ENCODE assay signal across 9 cellular contexts in the genomic region with DNA sequence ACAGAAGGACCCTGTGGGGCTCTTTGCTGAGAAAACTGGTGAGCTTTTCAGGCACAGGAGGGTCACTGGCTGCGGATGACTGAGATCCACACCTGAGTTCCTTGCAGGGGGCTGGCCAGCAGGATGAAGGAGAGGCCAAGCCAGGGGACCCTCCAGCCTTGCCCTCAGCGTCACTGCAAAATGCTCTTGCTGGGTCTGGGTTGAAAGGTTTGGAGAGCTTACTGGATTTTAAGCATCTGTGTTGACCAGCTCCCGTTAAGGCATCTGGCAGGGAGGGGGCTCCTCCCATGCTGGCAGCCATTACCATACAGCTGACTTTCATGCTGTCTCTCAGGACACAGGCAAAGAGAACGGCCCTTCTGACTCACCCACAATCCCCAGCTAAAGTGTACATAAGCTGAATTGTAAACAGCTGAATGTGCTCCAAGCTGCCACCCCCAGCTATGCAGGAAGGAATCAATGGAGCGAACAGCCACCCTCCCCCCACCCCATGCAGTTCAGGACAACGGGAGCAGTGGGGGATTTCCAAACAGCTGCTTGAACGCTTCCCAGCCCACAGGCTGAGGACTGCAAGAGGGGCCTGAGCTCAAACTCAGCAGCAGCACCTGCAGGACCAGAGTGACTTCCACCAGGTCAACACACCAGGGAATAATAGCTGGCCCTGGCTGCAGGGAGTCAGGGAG. TPM values are rescaled to one million over a fixed set of nuclear protein-coding genes. Genes with fewer than 3 reads are reported as not detected.
DNase-seq lines count a peak whose midpoint lies in the region; ATAC-seq, FAIRE-seq and TF ChIP-seq lines count a peak whose summit lies in the region.
"Had no signal": no experiment of that assay in that cellular context is flagged by ENCODE, and none has a peak within 500 bp of the region (broad histone marks: within the 10 kb centered on the region; RNA-seq: fewer than 3 reads in every experiment).

No MANE protein-coding gene starts in this region.

- peaks cover 52 to 90% (median 80%) of the 10 kb centered on the region in 3 donors for H3K4me1 Mint-ChIP-seq in CD8-positive, alpha-beta memory T cell

- POLR2A ChIA-PET in HepG2 (lab: Yijun Ruan, JAX), result interaction anchor here (0.5 to 5.4 kb wide), 14 partner anchors 9 to 216 kb away, joined by 3 to 29 read pairs (median 3); a partner anchor contains a TSS
- POLR2A ChIA-PET in CD8-positive, alpha-beta memory T cell (lab: Charles Lee), result no interaction called here

- in situ Hi-C loops in HepG2 (cut with HindIII; ENCODE audit: extremely low pct_ligation_motif_present, low pct_unique_long_range_greater_than_20kb), result no loop called here

- no peaks in the 10 kb centered on the region for H3K9me3 Mint-ChIP-seq in CD8-positive, alpha-beta memory T cell
- H3K9me3 Mint-ChIP-seq: T-helper 1 cell treated with Interleukin-12 subunit alpha and Interleukin-12 subunit beta and Interleukin-4 antibody, amounts not matched to agents 30 μg/mL and 1 μg/mL, for 36 hours had no signal

- H3K36me3 Mint-ChIP-seq in CD8-positive, alpha-beta memory T cell, result peaks cover 0 to 43% (median 2%) of the 10 kb centered on the region in 3 donors

- peak; percentile 58 for TF ChIP-seq RAD21 in HepG2 (CRISPR knock-in tag; IDR thresholded peaks at IDR 0.05)

- intact Hi-C loops in HepG2 (cut with micrococcal nuclease; ENCODE audit: unreplicated experiment) (loop anchor here (1.0 kb wide), 2 partner anchors 8 kb away; no protein-coding TSS in a partner anchor), thyroid gland (cut with DNase I) (no loop called here)

- H3K4me2 ChIP-seq in HepG2 (ENCODE audit: low read depth, low read length), result peak overlapping the region; percentile 73

- H3K9ac ChIP-seq in HepG2 (ENCODE audit: insufficient read depth, low read depth, low read length), result peak overlapping the region; percentile 53

- H3K27ac ChIP-seq in coronary artery (peak overlapping the region; percentile 97 to 99), HepG2 (ENCODE audit: extremely low read length, insufficient read depth, low read length) (peak overlapping the region; percentile 61), thyroid gland (peak overlapping the region; percentile 94 to 95 (median 94))
- H3K27ac ChIP-seq in CD8-positive, alpha-beta memory T cell (ENCODE audit: low read depth, low read length), result no peak overlapping the region

- H3K27me3 ChIP-seq in HepG2 (ENCODE audit: control insufficient read depth in 1 of 2, insufficient read depth in 2 of 2, low read length in 2 of 2) (no peaks in the 10 kb centered on the region), thyroid gland (no peaks in the 10 kb centered on the region)
- H3K27me3 ChIP-seq in CD8-positive, alpha-beta memory T cell (ENCODE audit: insufficient read depth, low read length, poor library complexity, severe bottlenecking), result no peaks in the 10 kb centered on the region

- no peak overlapping the region for H2AFZ ChIP-seq in HepG2 (ENCODE audit: low read length)

- H3K4me3 ChIP-seq in coronary artery, result peak overlapping the region; percentile 64
- H3K4me3 ChIP-seq in HepG2 (replicated peaks in 1 of 3; ENCODE audit: insufficient read depth in 1 of 3, low read depth in 2 of 3, low read length in 3 of 3), result peak overlapping the region in 2 of 3 experiments; percentile 18 to 57; a peak in 3 of 6 replicates
- H3K4me3 ChIP-seq in thyroid gland (replicated peaks in 1 of 3), result no peak overlapping the region
- no peak overlapping the region for H3K4me3 ChIP-seq in CD8-positive, alpha-beta memory T cell (ENCODE audit: low read length)

- CTCF ChIA-PET in HepG2 (lab: Yijun Ruan, JAX; ENCODE audit: low intra/inter-chr PET ratio, low total read pairs), result no interaction called here
- CTCF ChIA-PET in CD8-positive, alpha-beta memory T cell (lab: Charles Lee), result interaction anchor here (1.0 kb wide), 1 partner anchor 47 kb away, joined by 6 read pairs; no protein-coding TSS in a partner anchor

- H4K20me1 ChIP-seq in HepG2 (ENCODE audit: insufficient read depth, low read length), result peaks cover 51% of the 10 kb centered on the region

- no peak for TF ChIP-seq POLR2A in GM12891 (IDR thresholded peaks at IDR 0.05; ENCODE audit: low read depth, low read length)
- peak; percentile 13 to 60; a peak in 2 of 4 replicates for TF ChIP-seq POLR2A in HepG2 (IDR thresholded peaks at IDR 0.05; ENCODE audit: insufficient read depth in 1 of 2, low read depth in 2 of 2, low read length in 2 of 2)
- TF ChIP-seq POLR2A in thyroid gland (IDR thresholded peaks at IDR 0.05), result peak in 1 of 2 donors; percentile 35

- H3K9me3 ChIP-seq in HepG2 (ENCODE audit: low read length), result no peaks in the 10 kb centered on the region
- H3K9me3 ChIP-seq in thyroid gland, result no peaks in the 10 kb centered on the region
- no peaks in the 10 kb centered on the region for H3K9me3 ChIP-seq in CD8-positive, alpha-beta memory T cell (ENCODE audit: low read length)

- WGBS in HepG2 (ENCODE audit: low lambda C conversion rate), result 0% methylated on average over 2 of the region's 7 CpGs
- whole genome bisulfite sequencing in thyroid gland, 2 donors, result 8 to 15% methylated on average over 5 to 7 of the region's 7 CpGs

- FAIRE-seq in GM12891 (lab: Jason Lieb, UNC) (no peak), HepG2 (lab: Jason Lieb, UNC) (peak; percentile 87)

- peaks cover 2 to 22% of the 10 kb centered on the region in 2 experiments; a peak in 3 of 5 replicates for H3K36me3 ChIP-seq in HepG2 (replicated peaks in 1 of 2; ENCODE audit: control insufficient read depth in 1 of 2, insufficient read depth in 2 of 2, low read length in 2 of 2)
- no peaks in the 10 kb centered on the region for H3K36me3 ChIP-seq in thyroid gland
- no peaks in the 10 kb centered on the region for H3K36me3 ChIP-seq in CD8-positive, alpha-beta memory T cell (ENCODE audit: insufficient read depth, low read length)

- peaks cover 92% of the 10 kb centered on the region for H3K79me2 ChIP-seq in HepG2 (ENCODE audit: insufficient read depth, low read length)

- DNase-seq in GM12891 (ENCODE audit: insufficient read length, low spot score) (no peak), NCI-H510A treated with DMSO at 0.1 percent for 48 hours (lab: John Stamatoyannopoulos, UW) (peak; percentile 99), coronary artery (ENCODE audit: low spot score) (peak; percentile 89), HepG2 (ENCODE audit: low spot score) (peak; percentile 97), thyroid gland (peak; percentile 88 to 91)
- DNase-seq in CD8-positive, alpha-beta memory T cell, result no peak
- DNase-seq in stimulated activated CD4-positive, alpha-beta T cell treated with anti-CD3 and anti-CD28 coated beads, Interleukin-12 subunit alpha, Interleukin-12 subunit beta, amount 100 ng/mL, for 4 hours, result no peak

- no peak for TF ChIP-seq CTCF in coronary artery (IDR thresholded peaks at IDR 0.05)
- peak; percentile 43 for TF ChIP-seq CTCF in HepG2 (CRISPR knock-in tag; IDR thresholded peaks at IDR 0.05)
- TF ChIP-seq CTCF in thyroid gland (IDR thresholded peaks at IDR 0.05), result peak in 1 of 6 experiments; percentile 20

- no peaks in the 10 kb centered on the region for H3K27me3 Mint-ChIP-seq in CD8-positive, alpha-beta memory T cell

- peak; percentile 28 to 86; a peak in 2 of 4 replicates for TF ChIP-seq EP300 in HepG2 (IDR thresholded peaks at IDR 0.05; ENCODE audit: low read depth in 2 of 2, low read length in 2 of 2)
- TF ChIP-seq EP300 in HepG2 (CRISPR knock-in tag; IDR thresholded peaks at IDR 0.05; ENCODE audit: borderline replicate concordance), result peak; percentile 82

- peak; percentile 90 for ATAC-seq in HepG2
- no peak for ATAC-seq in GM21786 (IDR thresholded peaks at IDR 0.05; ENCODE audit: unreplicated experiment)

- no peak overlapping the region for H3K4me3 Mint-ChIP-seq in CD8-positive, alpha-beta memory T cell
- H3K4me3 Mint-ChIP-seq: T-helper 1 cell treated with Interleukin-12 subunit alpha and Interleukin-12 subunit beta and Interleukin-4 antibody, amounts not matched to agents 30 μg/mL and 1 μg/mL, for 36 hours had no signal

- H3K4me1 ChIP-seq in HepG2 (ENCODE audit: insufficient read depth, low read length), result peaks cover 100% of the 10 kb centered on the region
- H3K4me1 ChIP-seq in thyroid gland, result peaks cover 97 to 100% of the 10 kb centered on the region in 2 donors
- H3K4me1 ChIP-seq in CD8-positive, alpha-beta memory T cell (ENCODE audit: insufficient read depth, low read length), result peaks cover 18% of the 10 kb centered on the region

- H3K27ac Mint-ChIP-seq in CD8-positive, alpha-beta memory T cell, result no peak overlapping the region
- H3K27ac Mint-ChIP-seq: T-helper 1 cell treated with Interleukin-12 subunit alpha and Interleukin-12 subunit beta and Interleukin-4 antibody, amounts not matched to agents 30 μg/mL and 1 μg/mL, for 36 hours had no signal

- no TSS peak for BruUV-seq in HepG2 (replicated peaks; lab: Mats Ljungman, UMichigan)

TF ChIP-seq in GM12891, 5 proteins besides CTCF, POLR2A, EP300 and RAD21 (continues in another document):
- peak; percentile 40; the same call in 1 of the 2 replicates for TF ChIP-seq POU2F2 (IDR thresholded peaks at IDR 0.05; ENCODE audit: low read depth, low read length)

TF ChIP-seq in HepG2, 621 proteins besides CTCF, POLR2A, EP300 and RAD21 (continues in another document):
- TF ChIP-seq NPAS2 (CRISPR knock-in tag; IDR thresholded peaks at IDR 0.05; ENCODE audit: borderline replicate concordance), result no peak

RNA-seq across cellular contexts. Expression of a gene that starts 21.3 kb away (rescaled TPM):
- not detected for polyA plus RNA-seq in GM12891 (2012; ENCODE audit: low read depth, missing spikeins)
- total RNA-seq in HepG2 (2016; rRNA removed; fragmentation: Illumina TruSeq; extraction: Trizol) (not detected in 2 replicates), thyroid gland (under 1 TPM in 1 of 4 donors, not detected in 3; 0.89 TPM)
- not detected in 2 replicates for total RNA-seq in HepG2 (2016; cell fraction: cytosol; rRNA removed; fragmentation: Illumina TruSeq; extraction: Trizol; ENCODE audit: low read depth)
- total RNA-seq in HepG2 (2016; cell fraction: insoluble cytoplasmic fraction; rRNA removed; fragmentation: Illumina TruSeq; extraction: Trizol), result not detected in 2 replicates
- not detected in 2 replicates for total RNA-seq in HepG2 (2016; cell fraction: membrane; rRNA removed; fragmentation: Illumina TruSeq; extraction: Trizol)
- total RNA-seq in HepG2 (2016; cell fraction: nucleus; rRNA removed; fragmentation: Illumina TruSeq; extraction: Trizol), result not detected in 2 replicates
- not detected in 2 replicates for polyA plus RNA-seq in HepG2 (2011; rRNA removed)
- polyA plus RNA-seq in HepG2 (2011; cell fraction: cytosol; rRNA removed), result not detected in 2 replicates
- polyA plus RNA-seq in HepG2 (2011; cell fraction: nucleus; rRNA removed), result not detected in 2 replicates
- polyA plus RNA-seq in HepG2 (2012), result not detected in 2 replicates
- not detected in 2 replicates for polyA plus RNA-seq in HepG2 (2016; cell fraction: cytosol; fragmentation: Illumina TruSeq; extraction: Trizol; ENCODE audit: low read depth)
- not detected in 2 replicates for polyA plus RNA-seq in HepG2 (2016; cell fraction: insoluble cytoplasmic fraction; fragmentation: Illumina TruSeq; extraction: Trizol; ENCODE audit: low read depth)
- not detected in 2 replicates for polyA plus RNA-seq in HepG2 (2016; cell fraction: membrane; fragmentation: Illumina TruSeq; extraction: Trizol; ENCODE audit: low read depth)
- polyA plus RNA-seq in HepG2 (2016; cell fraction: nucleus; fragmentation: Illumina TruSeq; extraction: Trizol; ENCODE audit: insufficient read depth, low read depth), result not detected in 2 replicates
- not detected in 2 replicates for polyA minus RNA-seq in HepG2 (2011; rRNA and poly(A)+ RNA removed; ENCODE audit: low replicate concordance)
- polyA minus RNA-seq in HepG2 (2011; cell fraction: cytosol; rRNA and poly(A)+ RNA removed), result not detected in 2 replicates
- polyA minus RNA-seq in HepG2 (2011; cell fraction: nucleus; rRNA and poly(A)+ RNA removed), result not detected in 2 replicates
- not detected for total RNA-seq in CD8-positive, alpha-beta memory T cell
- polyA plus RNA-seq in CD8-positive, alpha-beta memory T cell, result not detected

Comparison
In these comparisons a context has a peak if more than half of its experiments do, and no peak if none do; other contexts are left out.
1. DNase-seq: peak in NCI-H510A treated with DMSO at 0.1 percent for 48 hours (single experiment), coronary artery (single experiment), HepG2 (single experiment) and thyroid gland (2 of 2); none in GM12891 (single experiment), CD8-positive, alpha-beta memory T cell (0 of 5) and stimulated activated CD4-positive, alpha-beta T cell treated with anti-CD3 and anti-CD28 coated beads, Interleukin-12 subunit alpha, Interleukin-12 subunit beta, amount 100 ng/mL, for 4 hours (single experiment).
2. H3K4me3 ChIP-seq: peak in coronary artery (single experiment) and HepG2 (2 of 3); none in thyroid gland (0 of 3) and CD8-positive, alpha-beta memory T cell (single experiment).